Comparison of ENCODE assay signal across 19 cellular contexts in genomic region chr2:233705911-233706506, GRCh38. TPM values are rescaled to one million over a fixed set of nuclear protein-coding genes. Genes with fewer than 3 reads are reported as not detected.
DNase-seq lines count a peak whose midpoint lies in the region; ATAC-seq and TF ChIP-seq lines count a peak whose summit lies in the region.
"Had no signal": no experiment of that assay in that cellular context is flagged by ENCODE, and none has a peak within 500 bp of the region (broad histone marks: within the 10 kb centered on the region; RNA-seq: fewer than 3 reads in every experiment).

No MANE protein-coding gene starts in this region.

- H3K4me1 Mint-ChIP-seq in activated T-helper 17 cell treated with anti-CD3 and anti-CD28 coated beads, Interleukin-2, amount 50 U/mL, for 72 hours: no peaks in the 10 kb centered on the region
- H3K4me1 Mint-ChIP-seq: brain; CD4-positive, CD25-positive, alpha-beta regulatory T cell had no signal

- no peak overlapping the region for H3K27ac Mint-ChIP-seq in activated T-helper 17 cell treated with anti-CD3 and anti-CD28 coated beads, Interleukin-2, amount 50 U/mL, for 72 hours
- H3K27ac Mint-ChIP-seq: brain; CD4-positive, CD25-positive, alpha-beta regulatory T cell had no signal

- H3K9me3 Mint-ChIP-seq in activated T-helper 17 cell treated with anti-CD3 and anti-CD28 coated beads, Interleukin-2, amount 50 U/mL, for 72 hours: peaks cover 5% of the 10 kb centered on the region

- no peak overlapping the region for H3K4me3 Mint-ChIP-seq in activated T-helper 17 cell treated with anti-CD3 and anti-CD28 coated beads, Interleukin-2, amount 50 U/mL, for 72 hours
- H3K4me3 Mint-ChIP-seq: brain; CD4-positive, CD25-positive, alpha-beta regulatory T cell had no signal

- no TSS peak for BruUV-seq in PC-9 (replicated peaks; lab: Mats Ljungman, UMichigan)

- no peak for TF ChIP-seq CTCF in PC-9 (conservative IDR thresholded peaks at IDR 0.05)
- TF ChIP-seq CTCF in lower lobe of right lung (IDR thresholded peaks at IDR 0.05): no peak
- TF ChIP-seq CTCF in upper lobe of right lung (IDR thresholded peaks at IDR 0.05): no peak

- CTCF ChIA-PET in PC-9 (lab: Charles Lee): interaction anchor here (0.6 to 1.0 kb wide), 2 partner anchors 127 to 257 kb away, joined by 3 to 5 read pairs; no protein-coding TSS in a partner anchor

- DNase-seq in PC-9 (peak; percentile 97), dedifferentiated amniotic fluid mesenchymal stem cell (ENCODE audit: extremely low spot score) (peak; percentile 50), lower lobe of right lung (peak; percentile 53), upper lobe of right lung (peak; percentile 72), LoVo (ENCODE audit: low spot score) (no peak), NCI-H1092 treated with DMSO at 0.1 percent for 48 hours (lab: John Stamatoyannopoulos, UW) (no peak)
- DNase-seq in activated CD4-positive, alpha-beta T cell treated with anti-CD3 and anti-CD28 coated beads for 4 hours: no peak
- DNase-seq: activated naive CD4-positive, alpha-beta T cell treated with Interleukin-2 at 50 U/mL for 16 hours; CD4-positive, CD25-positive, alpha-beta regulatory T cell; EL; MM.1S; NCI-H187 treated with DMSO at 0.1 percent for 48 hours; NCI-H524 treated with DMSO at 0.1 percent for 48 hours; stimulated activated CD4-positive, alpha-beta T cell treated with anti-CD3 and anti-CD28 coated beads, Interleukin-2, amount 100 ng/mL, for 48 hours had no signal

- peaks cover 93% of the 10 kb centered on the region for H3F3A ChIP-seq in PC-9 (ENCODE audit: insufficient read depth, low read depth)

- H3K27me3 ChIP-seq in PC-9 (ENCODE audit: insufficient read depth, low read depth): no peaks in the 10 kb centered on the region
- H3K27me3 ChIP-seq in lower lobe of right lung (ENCODE audit: low read depth): no peaks in the 10 kb centered on the region
- no peaks in the 10 kb centered on the region for H3K27me3 ChIP-seq in upper lobe of right lung

- H3K36me3 ChIP-seq in PC-9 (ENCODE audit: low read depth) (peaks cover 89% of the 10 kb centered on the region), lower lobe of right lung (no peaks in the 10 kb centered on the region), upper lobe of right lung (no peaks in the 10 kb centered on the region)

- H3K36me3 Mint-ChIP-seq in activated T-helper 17 cell treated with anti-CD3 and anti-CD28 coated beads, Interleukin-2, amount 50 U/mL, for 72 hours (ENCODE audit: low read depth): no peaks in the 10 kb centered on the region
- H3K36me3 Mint-ChIP-seq: brain; CD4-positive, CD25-positive, alpha-beta regulatory T cell had no signal

- H2AFZ ChIP-seq in PC-9: no peak overlapping the region

- peaks cover 100% of the 10 kb centered on the region for H3K79me2 ChIP-seq in PC-9 (ENCODE audit: low read depth)

- peak overlapping the region; percentile 63 for H3K4me2 ChIP-seq in PC-9

- H3K4me3 ChIP-seq in PC-9 (peak overlapping the region; percentile 15; the same call in 1 of the 2 replicates), lower lobe of right lung (no peak overlapping the region), upper lobe of right lung (no peak overlapping the region)

- ATAC-seq in lower lobe of right lung (peak; percentile 52 to 61), upper lobe of right lung (peak; percentile 86)
- no peak for ATAC-seq in activated T-helper 17 cell treated with anti-CD3 and anti-CD28 coated beads, Interleukin-2, amount 50 U/mL, for 72 hours (replicated peaks)
- ATAC-seq: sciatic nerve had no signal

- peaks cover 34% of the 10 kb centered on the region for H3K27me3 Mint-ChIP-seq in activated T-helper 17 cell treated with anti-CD3 and anti-CD28 coated beads, Interleukin-2, amount 50 U/mL, for 72 hours

- H3K27ac ChIP-seq in PC-9 (peak overlapping the region; percentile 95), lower lobe of right lung (no peak overlapping the region), upper lobe of right lung (no peak overlapping the region)

- POLR2A ChIA-PET in PC-9 (lab: Charles Lee; ENCODE audit: unreplicated experiment): interaction anchor here (0.5 to 1.6 kb wide), 12 partner anchors 8 to 292 kb away, joined by 3 to 53 read pairs (median 8); partner anchors contain the start of gene UGT1A6

- intact Hi-C loops in PC-9 (cut with micrococcal nuclease; ENCODE audit: unreplicated experiment) (loop anchor here (1.0 to 10.0 kb wide), 7 partner anchors 15 to 1279 kb away; partner anchors contain the start of gene DGKD), lower lobe of right lung (cut with DNase I) (no loop called here), upper lobe of right lung (cut with DNase I) (no loop called here)

- peaks cover 8% of the 10 kb centered on the region; the same call in 1 of the 2 replicates for H4K20me1 ChIP-seq in PC-9 (ENCODE audit: insufficient read depth)

- H3K4me1 ChIP-seq in PC-9 (replicated peaks; ENCODE audit: insufficient read depth) (peaks cover 97% of the 10 kb centered on the region), lower lobe of right lung (peaks cover 2% of the 10 kb centered on the region), upper lobe of right lung (no peaks in the 10 kb centered on the region)

- H3K9me2 ChIP-seq in PC-9 (ENCODE audit: insufficient read depth): no peaks in the 10 kb centered on the region

- no peaks in the 10 kb centered on the region for H3K9me3 ChIP-seq in PC-9 (ENCODE audit: insufficient read depth, low read depth)
- no peaks in the 10 kb centered on the region for H3K9me3 ChIP-seq in lower lobe of right lung
- no peaks in the 10 kb centered on the region for H3K9me3 ChIP-seq in upper lobe of right lung

RNA-seq across cellular contexts. Expression of gene UGT1A5, which starts 6.7 kb away (rescaled TPM):
- total RNA-seq in PC-9 (2021): 71.3 and 91.2 TPM in 2 replicates
- total RNA-seq in lower lobe of right lung: 0.27 TPM
- total RNA-seq in upper lobe of right lung: not detected
- not detected for total RNA-seq in activated T-helper 17 cell treated with anti-CD3 and anti-CD28 coated beads, Interleukin-2, amount 50 U/mL, for 72 hours
- total RNA-seq: CD4-positive, CD25-positive, alpha-beta regulatory T cell; fibroblast of villous mesenchyme; sciatic nerve; T-helper 1 cell treated with Interleukin-12 subunit alpha and Interleukin-12 subunit beta and Interleukin-4 antibody, amounts not matched to agents 30 ng/mL and 1 ng/mL, for 36 hours had no signal

RNA-seq across cellular contexts. Expression of gene UGT1A4, which starts 12.5 kb away (rescaled TPM):
- 73.6 and 93.0 TPM in 2 replicates for total RNA-seq in PC-9 (2021)
- not detected for total RNA-seq in lower lobe of right lung
- not detected for total RNA-seq in upper lobe of right lung
- total RNA-seq in activated T-helper 17 cell treated with anti-CD3 and anti-CD28 coated beads, Interleukin-2, amount 50 U/mL, for 72 hours: not detected
- total RNA-seq: CD4-positive, CD25-positive, alpha-beta regulatory T cell; fibroblast of villous mesenchyme; sciatic nerve; T-helper 1 cell treated with Interleukin-12 subunit alpha and Interleukin-12 subunit beta and Interleukin-4 antibody, amounts not matched to agents 30 ng/mL and 1 ng/mL, for 36 hours had no signal

RNA-seq across cellular contexts. Expression of gene UGT1A6, which starts 13.3 kb away (rescaled TPM):
- 549 and 643 TPM in 2 replicates for total RNA-seq in PC-9 (2021)
- total RNA-seq in lower lobe of right lung: 2.3 TPM
- 3.2 TPM for total RNA-seq in upper lobe of right lung
- total RNA-seq in activated T-helper 17 cell treated with anti-CD3 and anti-CD28 coated beads, Interleukin-2, amount 50 U/mL, for 72 hours: not detected
- total RNA-seq: CD4-positive, CD25-positive, alpha-beta regulatory T cell; fibroblast of villous mesenchyme; sciatic nerve; T-helper 1 cell treated with Interleukin-12 subunit alpha and Interleukin-12 subunit beta and Interleukin-4 antibody, amounts not matched to agents 30 ng/mL and 1 ng/mL, for 36 hours had no signal

RNA-seq across cellular contexts. Expression of gene UGT1A3, which starts 22.8 kb away (rescaled TPM):
- 60.3 and 67.1 TPM in 2 replicates for total RNA-seq in PC-9 (2021)
- not detected for total RNA-seq in lower lobe of right lung
- not detected for total RNA-seq in upper lobe of right lung
- total RNA-seq in activated T-helper 17 cell treated with anti-CD3 and anti-CD28 coated beads, Interleukin-2, amount 50 U/mL, for 72 hours: not detected
- total RNA-seq: CD4-positive, CD25-positive, alpha-beta regulatory T cell; fibroblast of villous mesenchyme; sciatic nerve; T-helper 1 cell treated with Interleukin-12 subunit alpha and Interleukin-12 subunit beta and Interleukin-4 antibody, amounts not matched to agents 30 ng/mL and 1 ng/mL, for 36 hours had no signal

RNA-seq across cellular contexts. Expression of gene UGT1A7, which starts 24.3 kb away (rescaled TPM):
- total RNA-seq in PC-9 (2021) (20.3 and 26.7 TPM in 2 replicates), lower lobe of right lung (not detected), upper lobe of right lung (not detected)
- not detected for total RNA-seq in activated T-helper 17 cell treated with anti-CD3 and anti-CD28 coated beads, Interleukin-2, amount 50 U/mL, for 72 hours
- total RNA-seq: CD4-positive, CD25-positive, alpha-beta regulatory T cell; fibroblast of villous mesenchyme; sciatic nerve; T-helper 1 cell treated with Interleukin-12 subunit alpha and Interleukin-12 subunit beta and Interleukin-4 antibody, amounts not matched to agents 30 ng/mL and 1 ng/mL, for 36 hours had no signal

Comparison
In these comparisons a context has a peak if more than half of its experiments do, and no peak if none do; other contexts are left out.
1. DNase-seq: peak in PC-9 (2 of 2), dedifferentiated amniotic fluid mesenchymal stem cell (single experiment), lower lobe of right lung (single experiment) and upper lobe of right lung (single experiment); none in LoVo (single experiment), NCI-H1092 treated with DMSO at 0.1 percent for 48 hours (single experiment) and activated CD4-positive, alpha-beta T cell treated with anti-CD3 and anti-CD28 coated beads for 4 hours (0 of 2).
2. RNA of gene UGT1A5, which starts 6.7 kb away (total RNA-seq): 71.3 to 91.2 TPM in PC-9; 0.27 TPM in lower lobe of right lung (single experiment), not detected in upper lobe of right lung (single experiment) and not detected in activated T-helper 17 cell treated with anti-CD3 and anti-CD28 coated beads, Interleukin-2, amount 50 U/mL, for 72 hours; every median in the first group is over 10 times any median in the second.
3. RNA of gene UGT1A4, which starts 12.5 kb away (total RNA-seq): 73.6 to 93.0 TPM in PC-9; not detected in lower lobe of right lung (single experiment), not detected in upper lobe of right lung (single experiment) and not detected in activated T-helper 17 cell treated with anti-CD3 and anti-CD28 coated beads, Interleukin-2, amount 50 U/mL, for 72 hours; every median in the first group is over 10 times any median in the second.
4. RNA of gene UGT1A6, which starts 13.3 kb away (total RNA-seq): 549 to 643 TPM in PC-9; 3.2 TPM in upper lobe of right lung (single experiment), 2.3 TPM in lower lobe of right lung (single experiment) and not detected in activated T-helper 17 cell treated with anti-CD3 and anti-CD28 coated beads, Interleukin-2, amount 50 U/mL, for 72 hours; every median in the first group is over 100 times any median in the second.